Comparison of ENCODE assay signal across 7 cellular contexts in the genomic region with DNA sequence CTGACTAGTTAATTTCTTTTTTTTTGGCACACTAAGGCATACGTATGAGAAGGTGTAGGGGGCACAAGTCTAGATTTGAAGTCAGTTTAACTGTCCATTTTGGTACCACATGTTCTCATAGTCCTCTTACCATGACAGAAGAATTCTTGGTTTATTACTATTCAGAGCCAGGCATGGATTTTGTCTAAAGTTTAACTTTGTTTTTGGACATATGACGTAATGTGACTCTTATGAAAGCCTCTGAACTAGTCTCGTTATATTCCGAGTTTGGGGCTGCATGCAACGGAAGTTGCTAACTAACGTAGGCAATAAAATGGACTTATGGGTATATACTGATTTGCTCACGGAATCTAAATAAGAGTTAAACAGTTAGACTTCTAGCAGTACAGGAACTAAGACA.
"Had no signal": no experiment of that assay in that cellular context is flagged by ENCODE, and none has a peak within 500 bp of the region (broad histone marks: within the 10 kb centered on the region; RNA-seq: fewer than 3 reads in every experiment).

No MANE protein-coding gene starts in this region.

- FAIRE-seq: HTR-8/SVneo, K562 had no signal

- H3K27ac ChIP-seq: HL-60, KMS-11 had no signal

- H3K9ac ChIP-seq: KMS-11 had no signal

- ATAC-seq: K562 had no signal

- DNase-seq: IMR-90, KBM-7, KG1 had no signal

- H3K4me2 ChIP-seq: KMS-11 had no signal

- H3K4me3 ChIP-seq: K562 had no signal
